ENCODE assay signal across 18 cellular contexts in the genomic region with DNA sequence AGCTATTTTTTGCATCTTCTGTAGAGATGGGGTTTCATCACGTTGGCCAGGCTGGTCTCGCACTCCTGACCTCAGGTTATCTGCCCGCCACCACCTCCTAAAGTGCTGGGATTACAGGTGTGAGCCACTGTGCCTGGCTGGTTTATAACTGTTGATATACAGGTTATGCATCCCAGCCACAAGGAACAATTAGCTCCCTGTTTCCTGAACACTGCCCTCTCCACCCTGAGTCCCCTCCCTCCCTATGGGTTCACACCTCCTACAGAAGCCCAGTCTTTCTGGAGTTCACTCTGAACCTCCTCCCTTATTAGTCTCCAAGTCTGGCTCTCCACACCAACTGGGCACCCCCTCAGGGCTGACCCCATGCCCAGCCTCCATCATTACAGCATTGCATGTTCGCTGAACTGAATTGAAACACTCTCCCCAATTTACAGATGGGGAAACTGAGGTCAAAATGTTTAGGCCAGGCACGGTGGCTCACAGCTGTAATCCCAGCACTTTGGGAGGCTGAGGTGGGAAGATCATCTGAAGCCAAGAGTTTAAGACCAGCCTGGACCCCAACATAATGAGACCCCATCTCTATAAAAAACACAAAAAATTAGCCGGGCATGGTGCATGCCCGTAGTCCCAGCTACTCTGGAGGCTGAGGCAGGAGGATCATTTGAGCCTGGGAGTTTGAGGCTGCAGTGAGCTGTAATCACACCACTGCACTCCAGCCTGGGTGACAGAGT.
DNase-seq lines count a peak whose midpoint lies in the region; ATAC-seq and TF ChIP-seq lines count a peak whose summit lies in the region.
"Had no signal": no experiment of that assay in that cellular context is flagged by ENCODE, and none has a peak within 500 bp of the region (broad histone marks: within the 10 kb centered on the region; RNA-seq: fewer than 3 reads in every experiment).

No MANE protein-coding gene starts in this region.

- no peaks in the 10 kb centered on the region for H3K27me3 Mint-ChIP-seq in memory B cell

- H3K9me3 Mint-ChIP-seq in memory B cell = no peaks in the 10 kb centered on the region
- H3K9me3 Mint-ChIP-seq in stimulated activated effector memory CD8-positive, alpha-beta T cell treated with anti-CD3 and anti-CD28 coated beads, Interleukin-12 subunit alpha, Interleukin-12 subunit beta, amount 100 ng/mL, for 72 hours = no peaks in the 10 kb centered on the region
- H3K9me3 Mint-ChIP-seq: activated naive CD4-positive, alpha-beta T cell treated with anti-CD3 and anti-CD28 coated beads, Interleukin-2, amount 50 U/mL, for 72 hours; activated T-cell treated with anti-CD3 and anti-CD28 coated beads, Interleukin-2, amount 50 U/mL, for 72 hours; T-helper 1 cell treated with Interleukin-12 subunit alpha and Interleukin-12 subunit beta and Interleukin-4 antibody, amounts not matched to agents 30 μg/mL and 1 μg/mL, for 36 hours had no signal

- no peak overlapping the region for H3K4me3 Mint-ChIP-seq in memory B cell
- peak overlapping the region; percentile 69 for H3K4me3 Mint-ChIP-seq in stimulated activated effector memory CD8-positive, alpha-beta T cell treated with anti-CD3 and anti-CD28 coated beads, Interleukin-12 subunit alpha, Interleukin-12 subunit beta, amount 100 ng/mL, for 72 hours

- ATAC-seq in memory B cell (ENCODE audit: low read depth) (no peak), HG03095 (IDR thresholded peaks at IDR 0.05; ENCODE audit: unreplicated experiment) (no peak), GM18867 (IDR thresholded peaks at IDR 0.05; ENCODE audit: unreplicated experiment) (no peak)
- no peak for ATAC-seq in stimulated activated effector memory CD8-positive, alpha-beta T cell treated with anti-CD3 and anti-CD28 coated beads, Interleukin-12 subunit alpha, Interleukin-12 subunit beta, amount 100 ng/mL, for 72 hours
- ATAC-seq: activated T-cell treated with anti-CD3 and anti-CD28 coated beads, Interleukin-2, amount 50 U/mL, for 72 hours; pancreas had no signal

- peak overlapping the region; percentile 91 for H3K4me3 ChIP-seq in GM12875 (ENCODE audit: low read depth, low read length)
- H3K4me3 ChIP-seq: pancreas, suprapubic skin had no signal

- TF ChIP-seq CTCF in GM12875 (IDR thresholded peaks at IDR 0.05; ENCODE audit: borderline replicate concordance, insufficient read depth, low read depth, low read length) (no peak), GM13977 (IDR thresholded peaks at IDR 0.05; ENCODE audit: extremely low read depth, insufficient read depth, missing control alignments) (no peak)

- DNase-seq in SW480 (ENCODE audit: low spot score) (peak; percentile 87), memory B cell (ENCODE audit: low spot score in 2 of 2) (no peak), GM13977 (ENCODE audit: low spot score) (no peak)
- DNase-seq in stimulated activated effector memory CD8-positive, alpha-beta T cell treated with anti-CD3 and anti-CD28 coated beads, Interleukin-12 subunit alpha, Interleukin-12 subunit beta, amount 100 ng/mL, for 72 hours (ENCODE audit: low spot score in 2 of 2) = no peak
- DNase-seq: activated T-cell treated with anti-CD3 and anti-CD28 coated beads, Interleukin-2, amount 50 U/mL, for 72 hours; dermis blood vessel endothelial cell; foreskin melanocyte; KG1; NCI-H2081; NCI-H510A; pancreas; Right ventricle myocardium superior had no signal

- in situ Hi-C loops in GM13977 (cut with MboI; ENCODE audit: low pct_unique_long_range_greater_than_20kb, low sequenced_read_pairs, unreplicated experiment) = no loop called here

- H3K27ac Mint-ChIP-seq in memory B cell = peak overlapping the region; percentile 86
- no peak overlapping the region for H3K27ac Mint-ChIP-seq in stimulated activated effector memory CD8-positive, alpha-beta T cell treated with anti-CD3 and anti-CD28 coated beads, Interleukin-12 subunit alpha, Interleukin-12 subunit beta, amount 100 ng/mL, for 72 hours
- H3K27ac Mint-ChIP-seq: activated naive CD4-positive, alpha-beta T cell treated with anti-CD3 and anti-CD28 coated beads, Interleukin-2, amount 50 U/mL, for 72 hours; activated T-cell treated with anti-CD3 and anti-CD28 coated beads, Interleukin-2, amount 50 U/mL, for 72 hours had no signal

- H3K4me1 Mint-ChIP-seq in memory B cell = peaks cover 34% of the 10 kb centered on the region
- H3K4me1 Mint-ChIP-seq in stimulated activated effector memory CD8-positive, alpha-beta T cell treated with anti-CD3 and anti-CD28 coated beads, Interleukin-12 subunit alpha, Interleukin-12 subunit beta, amount 100 ng/mL, for 72 hours = peaks cover 28% of the 10 kb centered on the region

- H3K36me3 Mint-ChIP-seq in memory B cell = no peaks in the 10 kb centered on the region
- H3K36me3 Mint-ChIP-seq in stimulated activated effector memory CD8-positive, alpha-beta T cell treated with anti-CD3 and anti-CD28 coated beads, Interleukin-12 subunit alpha, Interleukin-12 subunit beta, amount 100 ng/mL, for 72 hours = peaks cover 7% of the 10 kb centered on the region
- H3K36me3 Mint-ChIP-seq: activated naive CD4-positive, alpha-beta T cell treated with anti-CD3 and anti-CD28 coated beads, Interleukin-2, amount 50 U/mL, for 72 hours had no signal
